In the genomic region with DNA sequence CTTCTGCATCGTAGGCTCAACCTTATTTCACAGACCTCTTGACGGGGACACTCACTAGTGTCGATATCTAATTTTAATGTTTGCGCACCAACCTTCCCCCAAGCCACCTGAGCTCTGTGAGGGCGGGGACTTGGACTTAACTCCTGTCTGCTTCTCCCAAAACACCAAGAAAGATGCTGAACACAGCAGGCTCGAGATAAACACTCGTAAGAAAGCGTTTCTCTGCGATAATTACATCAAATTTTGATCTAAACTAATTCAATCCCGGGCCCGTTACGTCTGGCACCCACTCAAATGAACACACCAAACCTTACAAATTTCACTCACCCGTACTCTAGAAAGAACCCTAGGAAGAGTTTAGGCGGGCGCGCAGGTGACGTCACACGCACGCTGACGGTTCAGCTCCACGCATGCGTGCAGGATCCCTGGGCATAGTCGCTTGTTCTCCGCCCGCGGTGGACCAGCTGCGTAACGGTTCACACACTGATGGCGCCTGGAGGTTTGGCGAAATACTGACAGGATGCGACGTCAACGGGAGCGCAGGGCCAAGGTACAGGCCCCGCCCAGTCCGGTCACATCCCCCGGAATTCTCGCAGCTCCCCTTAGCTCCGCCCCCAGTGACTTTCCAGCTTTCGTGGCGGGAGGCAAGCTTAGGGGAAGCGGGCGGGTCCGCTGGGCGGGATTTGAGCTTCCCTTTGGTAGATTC, we compare ENCODE assay signal across 1 cellular context.
TF ChIP-seq lines count a peak whose summit lies in the region.

A gene with protein sequence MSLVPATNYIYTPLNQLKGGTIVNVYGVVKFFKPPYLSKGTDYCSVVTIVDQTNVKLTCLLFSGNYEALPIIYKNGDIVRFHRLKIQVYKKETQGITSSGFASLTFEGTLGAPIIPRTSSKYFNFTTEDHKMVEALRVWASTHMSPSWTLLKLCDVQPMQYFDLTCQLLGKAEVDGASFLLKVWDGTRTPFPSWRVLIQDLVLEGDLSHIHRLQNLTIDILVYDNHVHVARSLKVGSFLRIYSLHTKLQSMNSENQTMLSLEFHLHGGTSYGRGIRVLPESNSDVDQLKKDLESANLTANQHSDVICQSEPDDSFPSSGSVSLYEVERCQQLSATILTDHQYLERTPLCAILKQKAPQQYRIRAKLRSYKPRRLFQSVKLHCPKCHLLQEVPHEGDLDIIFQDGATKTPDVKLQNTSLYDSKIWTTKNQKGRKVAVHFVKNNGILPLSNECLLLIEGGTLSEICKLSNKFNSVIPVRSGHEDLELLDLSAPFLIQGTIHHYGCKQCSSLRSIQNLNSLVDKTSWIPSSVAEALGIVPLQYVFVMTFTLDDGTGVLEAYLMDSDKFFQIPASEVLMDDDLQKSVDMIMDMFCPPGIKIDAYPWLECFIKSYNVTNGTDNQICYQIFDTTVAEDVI (minus strand): TSS at position 359 of the 706 bp plus-strand sequence. CDS start 32,652 bp downstream, outside the sequence.

TF ChIP-seq in K562, 482 proteins besides CTCF, POLR2A, EP300 and RAD21 (continued from another document and continues in another):
- TF ChIP-seq, protein P1, sequence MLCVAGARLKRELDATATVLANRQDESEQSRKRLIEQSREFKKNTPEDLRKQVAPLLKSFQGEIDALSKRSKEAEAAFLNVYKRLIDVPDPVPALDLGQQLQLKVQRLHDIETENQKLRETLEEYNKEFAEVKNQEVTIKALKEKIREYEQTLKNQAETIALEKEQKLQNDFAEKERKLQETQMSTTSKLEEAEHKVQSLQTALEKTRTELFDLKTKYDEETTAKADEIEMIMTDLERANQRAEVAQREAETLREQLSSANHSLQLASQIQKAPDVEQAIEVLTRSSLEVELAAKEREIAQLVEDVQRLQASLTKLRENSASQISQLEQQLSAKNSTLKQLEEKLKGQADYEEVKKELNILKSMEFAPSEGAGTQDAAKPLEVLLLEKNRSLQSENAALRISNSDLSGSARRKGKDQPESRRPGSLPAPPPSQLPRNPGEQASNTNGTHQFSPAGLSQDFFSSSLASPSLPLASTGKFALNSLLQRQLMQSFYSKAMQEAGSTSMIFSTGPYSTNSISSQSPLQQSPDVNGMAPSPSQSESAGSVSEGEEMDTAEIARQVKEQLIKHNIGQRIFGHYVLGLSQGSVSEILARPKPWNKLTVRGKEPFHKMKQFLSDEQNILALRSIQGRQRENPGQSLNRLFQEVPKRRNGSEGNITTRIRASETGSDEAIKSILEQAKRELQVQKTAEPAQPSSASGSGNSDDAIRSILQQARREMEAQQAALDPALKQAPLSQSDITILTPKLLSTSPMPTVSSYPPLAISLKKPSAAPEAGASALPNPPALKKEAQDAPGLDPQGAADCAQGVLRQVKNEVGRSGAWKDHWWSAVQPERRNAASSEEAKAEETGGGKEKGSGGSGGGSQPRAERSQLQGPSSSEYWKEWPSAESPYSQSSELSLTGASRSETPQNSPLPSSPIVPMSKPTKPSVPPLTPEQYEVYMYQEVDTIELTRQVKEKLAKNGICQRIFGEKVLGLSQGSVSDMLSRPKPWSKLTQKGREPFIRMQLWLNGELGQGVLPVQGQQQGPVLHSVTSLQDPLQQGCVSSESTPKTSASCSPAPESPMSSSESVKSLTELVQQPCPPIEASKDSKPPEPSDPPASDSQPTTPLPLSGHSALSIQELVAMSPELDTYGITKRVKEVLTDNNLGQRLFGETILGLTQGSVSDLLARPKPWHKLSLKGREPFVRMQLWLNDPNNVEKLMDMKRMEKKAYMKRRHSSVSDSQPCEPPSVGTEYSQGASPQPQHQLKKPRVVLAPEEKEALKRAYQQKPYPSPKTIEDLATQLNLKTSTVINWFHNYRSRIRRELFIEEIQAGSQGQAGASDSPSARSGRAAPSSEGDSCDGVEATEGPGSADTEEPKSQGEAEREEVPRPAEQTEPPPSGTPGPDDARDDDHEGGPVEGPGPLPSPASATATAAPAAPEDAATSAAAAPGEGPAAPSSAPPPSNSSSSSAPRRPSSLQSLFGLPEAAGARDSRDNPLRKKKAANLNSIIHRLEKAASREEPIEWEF (CRISPR knock-in tag; IDR thresholded peaks at IDR 0.05), result no peak; the same call in 1 of the 2 replicates
- TF ChIP-seq, protein P2, sequence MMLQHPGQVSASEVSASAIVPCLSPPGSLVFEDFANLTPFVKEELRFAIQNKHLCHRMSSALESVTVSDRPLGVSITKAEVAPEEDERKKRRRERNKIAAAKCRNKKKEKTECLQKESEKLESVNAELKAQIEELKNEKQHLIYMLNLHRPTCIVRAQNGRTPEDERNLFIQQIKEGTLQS (IDR thresholded peaks at IDR 0.05), result peak; percentile 98
- TF ChIP-seq, protein P2 (CRISPR knock-in tag; conservative IDR thresholded peaks at IDR 0.05), result peak; percentile 75; the same call in 1 of the 2 replicates
- TF ChIP-seq TRIM28 (IDR thresholded peaks at IDR 0.05), result peak; percentile 66; the same call in 1 of the 2 replicates
- 0 out of 2 replicates have a peak, but pooled peaks have one; percentile 71 for TF ChIP-seq NFATC3 (IDR thresholded peaks at IDR 0.05)
- no peak for TF ChIP-seq ZNF668 (CRISPR knock-in tag; IDR thresholded peaks at IDR 0.05)
- TF ChIP-seq, protein P3, sequence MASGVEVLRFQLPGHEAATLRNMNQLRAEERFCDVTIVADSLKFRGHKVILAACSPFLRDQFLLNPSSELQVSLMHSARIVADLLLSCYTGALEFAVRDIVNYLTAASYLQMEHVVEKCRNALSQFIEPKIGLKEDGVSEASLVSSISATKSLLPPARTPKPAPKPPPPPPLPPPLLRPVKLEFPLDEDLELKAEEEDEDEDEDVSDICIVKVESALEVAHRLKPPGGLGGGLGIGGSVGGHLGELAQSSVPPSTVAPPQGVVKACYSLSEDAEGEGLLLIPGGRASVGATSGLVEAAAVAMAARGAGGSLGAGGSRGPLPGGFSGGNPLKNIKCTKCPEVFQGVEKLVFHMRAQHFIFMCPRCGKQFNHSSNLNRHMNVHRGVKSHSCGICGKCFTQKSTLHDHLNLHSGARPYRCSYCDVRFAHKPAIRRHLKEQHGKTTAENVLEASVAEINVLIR (CRISPR knock-in tag; IDR thresholded peaks at IDR 0.05), result peak; percentile 97
- no peak for TF ChIP-seq ILF3 (IDR thresholded peaks at IDR 0.05; ENCODE audit: borderline replicate concordance)
- TF ChIP-seq, protein P4, sequence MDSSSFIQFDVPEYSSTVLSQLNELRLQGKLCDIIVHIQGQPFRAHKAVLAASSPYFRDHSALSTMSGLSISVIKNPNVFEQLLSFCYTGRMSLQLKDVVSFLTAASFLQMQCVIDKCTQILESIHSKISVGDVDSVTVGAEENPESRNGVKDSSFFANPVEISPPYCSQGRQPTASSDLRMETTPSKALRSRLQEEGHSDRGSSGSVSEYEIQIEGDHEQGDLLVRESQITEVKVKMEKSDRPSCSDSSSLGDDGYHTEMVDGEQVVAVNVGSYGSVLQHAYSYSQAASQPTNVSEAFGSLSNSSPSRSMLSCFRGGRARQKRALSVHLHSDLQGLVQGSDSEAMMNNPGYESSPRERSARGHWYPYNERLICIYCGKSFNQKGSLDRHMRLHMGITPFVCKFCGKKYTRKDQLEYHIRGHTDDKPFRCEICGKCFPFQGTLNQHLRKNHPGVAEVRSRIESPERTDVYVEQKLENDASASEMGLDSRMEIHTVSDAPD (CRISPR knock-in tag; IDR thresholded peaks at IDR 0.05), result no peak
- TF ChIP-seq, protein P5, sequence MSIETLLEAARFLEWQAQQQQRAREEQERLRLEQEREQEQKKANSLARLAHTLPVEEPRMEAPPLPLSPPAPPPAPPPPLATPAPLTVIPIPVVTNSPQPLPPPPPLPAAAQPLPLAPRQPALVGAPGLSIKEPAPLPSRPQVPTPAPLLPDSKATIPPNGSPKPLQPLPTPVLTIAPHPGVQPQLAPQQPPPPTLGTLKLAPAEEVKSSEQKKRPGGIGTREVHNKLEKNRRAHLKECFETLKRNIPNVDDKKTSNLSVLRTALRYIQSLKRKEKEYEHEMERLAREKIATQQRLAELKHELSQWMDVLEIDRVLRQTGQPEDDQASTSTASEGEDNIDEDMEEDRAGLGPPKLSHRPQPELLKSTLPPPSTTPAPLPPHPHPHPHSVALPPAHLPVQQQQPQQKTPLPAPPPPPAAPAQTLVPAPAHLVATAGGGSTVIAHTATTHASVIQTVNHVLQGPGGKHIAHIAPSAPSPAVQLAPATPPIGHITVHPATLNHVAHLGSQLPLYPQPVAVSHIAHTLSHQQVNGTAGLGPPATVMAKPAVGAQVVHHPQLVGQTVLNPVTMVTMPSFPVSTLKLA (conservative IDR thresholded peaks at IDR 0.05), result peak; percentile 86 to 93
- TF ChIP-seq SRSF3 (IDR thresholded peaks at IDR 0.05; ENCODE audit: insufficient read depth, low read length), result no peak
- no peak for TF ChIP-seq HMG20A (CRISPR knock-in tag; conservative IDR thresholded peaks at IDR 0.05)
- TF ChIP-seq NCOA4 (IDR thresholded peaks at IDR 0.05; ENCODE audit: partially characterized antibody), result no peak
- no peak for TF ChIP-seq RBM14 (IDR thresholded peaks at IDR 0.05; ENCODE audit: borderline replicate concordance, insufficient read depth, low read depth, low read length)
- TF ChIP-seq, protein P6, sequence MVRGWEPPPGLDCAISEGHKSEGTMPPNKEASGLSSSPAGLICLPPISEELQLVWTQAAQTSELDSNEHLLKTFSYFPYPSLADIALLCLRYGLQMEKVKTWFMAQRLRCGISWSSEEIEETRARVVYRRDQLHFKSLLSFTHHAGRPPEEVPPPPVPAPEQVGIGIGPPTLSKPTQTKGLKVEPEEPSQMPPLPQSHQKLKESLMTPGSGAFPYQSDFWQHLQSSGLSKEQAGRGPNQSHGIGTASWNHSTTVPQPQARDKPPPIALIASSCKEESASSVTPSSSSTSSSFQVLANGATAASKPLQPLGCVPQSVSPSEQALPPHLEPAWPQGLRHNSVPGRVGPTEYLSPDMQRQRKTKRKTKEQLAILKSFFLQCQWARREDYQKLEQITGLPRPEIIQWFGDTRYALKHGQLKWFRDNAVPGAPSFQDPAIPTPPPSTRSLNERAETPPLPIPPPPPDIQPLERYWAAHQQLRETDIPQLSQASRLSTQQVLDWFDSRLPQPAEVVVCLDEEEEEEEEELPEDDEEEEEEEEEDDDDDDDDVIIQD (CRISPR knock-in tag; IDR thresholded peaks at IDR 0.05), result no peak
- TF ChIP-seq, protein P7, sequence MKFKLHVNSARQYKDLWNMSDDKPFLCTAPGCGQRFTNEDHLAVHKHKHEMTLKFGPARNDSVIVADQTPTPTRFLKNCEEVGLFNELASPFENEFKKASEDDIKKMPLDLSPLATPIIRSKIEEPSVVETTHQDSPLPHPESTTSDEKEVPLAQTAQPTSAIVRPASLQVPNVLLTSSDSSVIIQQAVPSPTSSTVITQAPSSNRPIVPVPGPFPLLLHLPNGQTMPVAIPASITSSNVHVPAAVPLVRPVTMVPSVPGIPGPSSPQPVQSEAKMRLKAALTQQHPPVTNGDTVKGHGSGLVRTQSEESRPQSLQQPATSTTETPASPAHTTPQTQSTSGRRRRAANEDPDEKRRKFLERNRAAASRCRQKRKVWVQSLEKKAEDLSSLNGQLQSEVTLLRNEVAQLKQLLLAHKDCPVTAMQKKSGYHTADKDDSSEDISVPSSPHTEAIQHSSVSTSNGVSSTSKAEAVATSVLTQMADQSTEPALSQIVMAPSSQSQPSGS (CRISPR knock-in tag; IDR thresholded peaks at IDR 0.05), result no peak
- TF ChIP-seq, protein P8, sequence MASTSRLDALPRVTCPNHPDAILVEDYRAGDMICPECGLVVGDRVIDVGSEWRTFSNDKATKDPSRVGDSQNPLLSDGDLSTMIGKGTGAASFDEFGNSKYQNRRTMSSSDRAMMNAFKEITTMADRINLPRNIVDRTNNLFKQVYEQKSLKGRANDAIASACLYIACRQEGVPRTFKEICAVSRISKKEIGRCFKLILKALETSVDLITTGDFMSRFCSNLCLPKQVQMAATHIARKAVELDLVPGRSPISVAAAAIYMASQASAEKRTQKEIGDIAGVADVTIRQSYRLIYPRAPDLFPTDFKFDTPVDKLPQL (IDR thresholded peaks at IDR 0.05; ENCODE audit: extremely low read depth, insufficient read length), result no peak
- TF ChIP-seq TAL1 (IDR thresholded peaks at IDR 0.05), result no peak
- no peak for TF ChIP-seq TEAD2 (tag; IDR thresholded peaks at IDR 0.05)
- TF ChIP-seq, protein P9, sequence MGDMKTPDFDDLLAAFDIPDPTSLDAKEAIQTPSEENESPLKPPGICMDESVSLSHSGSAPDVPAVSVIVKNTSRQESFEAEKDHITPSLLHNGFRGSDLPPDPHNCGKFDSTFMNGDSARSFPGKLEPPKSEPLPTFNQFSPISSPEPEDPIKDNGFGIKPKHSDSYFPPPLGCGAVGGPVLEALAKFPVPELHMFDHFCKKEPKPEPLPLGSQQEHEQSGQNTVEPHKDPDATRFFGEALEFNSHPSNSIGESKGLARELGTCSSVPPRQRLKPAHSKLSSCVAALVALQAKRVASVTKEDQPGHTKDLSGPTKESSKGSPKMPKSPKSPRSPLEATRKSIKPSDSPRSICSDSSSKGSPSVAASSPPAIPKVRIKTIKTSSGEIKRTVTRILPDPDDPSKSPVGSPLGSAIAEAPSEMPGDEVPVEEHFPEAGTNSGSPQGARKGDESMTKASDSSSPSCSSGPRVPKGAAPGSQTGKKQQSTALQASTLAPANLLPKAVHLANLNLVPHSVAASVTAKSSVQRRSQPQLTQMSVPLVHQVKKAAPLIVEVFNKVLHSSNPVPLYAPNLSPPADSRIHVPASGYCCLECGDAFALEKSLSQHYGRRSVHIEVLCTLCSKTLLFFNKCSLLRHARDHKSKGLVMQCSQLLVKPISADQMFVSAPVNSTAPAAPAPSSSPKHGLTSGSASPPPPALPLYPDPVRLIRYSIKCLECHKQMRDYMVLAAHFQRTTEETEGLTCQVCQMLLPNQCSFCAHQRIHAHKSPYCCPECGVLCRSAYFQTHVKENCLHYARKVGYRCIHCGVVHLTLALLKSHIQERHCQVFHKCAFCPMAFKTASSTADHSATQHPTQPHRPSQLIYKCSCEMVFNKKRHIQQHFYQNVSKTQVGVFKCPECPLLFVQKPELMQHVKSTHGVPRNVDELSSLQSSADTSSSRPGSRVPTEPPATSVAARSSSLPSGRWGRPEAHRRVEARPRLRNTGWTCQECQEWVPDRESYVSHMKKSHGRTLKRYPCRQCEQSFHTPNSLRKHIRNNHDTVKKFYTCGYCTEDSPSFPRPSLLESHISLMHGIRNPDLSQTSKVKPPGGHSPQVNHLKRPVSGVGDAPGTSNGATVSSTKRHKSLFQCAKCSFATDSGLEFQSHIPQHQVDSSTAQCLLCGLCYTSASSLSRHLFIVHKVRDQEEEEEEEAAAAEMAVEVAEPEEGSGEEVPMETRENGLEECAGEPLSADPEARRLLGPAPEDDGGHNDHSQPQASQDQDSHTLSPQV (IDR thresholded peaks at IDR 0.05), result no peak
- no peak for TF ChIP-seq YBX1 (IDR thresholded peaks at IDR 0.05)
- TF ChIP-seq, protein P10, sequence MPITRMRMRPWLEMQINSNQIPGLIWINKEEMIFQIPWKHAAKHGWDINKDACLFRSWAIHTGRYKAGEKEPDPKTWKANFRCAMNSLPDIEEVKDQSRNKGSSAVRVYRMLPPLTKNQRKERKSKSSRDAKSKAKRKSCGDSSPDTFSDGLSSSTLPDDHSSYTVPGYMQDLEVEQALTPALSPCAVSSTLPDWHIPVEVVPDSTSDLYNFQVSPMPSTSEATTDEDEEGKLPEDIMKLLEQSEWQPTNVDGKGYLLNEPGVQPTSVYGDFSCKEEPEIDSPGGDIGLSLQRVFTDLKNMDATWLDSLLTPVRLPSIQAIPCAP (CRISPR knock-in tag; IDR thresholded peaks at IDR 0.05; ENCODE audit: borderline replicate concordance), result no peak
- no peak for TF ChIP-seq MXI1 (IDR thresholded peaks at IDR 0.05; ENCODE audit: low read depth, low read length)
- TF ChIP-seq ZNF57 (CRISPR knock-in tag; IDR thresholded peaks at IDR 0.05), result no peak
- TF ChIP-seq RCOR1 (IDR thresholded peaks at IDR 0.05; ENCODE audit: borderline replicate concordance in 1 of 2, low read depth in 2 of 2, low read length in 2 of 2), result peak in 1 of 2 experiments; percentile 91; a peak in 3 of 4 replicates
- TF ChIP-seq HEY1 (CRISPR knock-in tag; IDR thresholded peaks at IDR 0.05; ENCODE audit: borderline replicate concordance), result no peak
